Comparison of ENCODE assay signal across 8 cellular contexts in genomic region chr16:76653390-76654026, GRCh38.
DNase-seq lines count a peak whose midpoint lies in the region; TF ChIP-seq lines count a peak whose summit lies in the region.

No MANE protein-coding gene starts in this region.

- H3K27me3 ChIP-seq in GM23248 (replicated peaks; ENCODE audit: insufficient read depth) (no peaks in the 10 kb centered on the region), tibial nerve (no peaks in the 10 kb centered on the region)

- H3K9me3 ChIP-seq in GM23248 (ENCODE audit: low read depth): no peaks in the 10 kb centered on the region
- no peaks in the 10 kb centered on the region for H3K9me3 ChIP-seq in tibial nerve

- no peaks in the 10 kb centered on the region for H3K79me2 ChIP-seq in GM23248 (ENCODE audit: insufficient read depth)

- no peaks in the 10 kb centered on the region for H3K36me3 Mint-ChIP-seq in mesothelial cell of epicardium

- H3K9ac ChIP-seq in GM23248: no peak overlapping the region

- TF ChIP-seq CTCF in tibial nerve (IDR thresholded peaks at IDR 0.05) (peak; percentile 16 to 44 (median 37)), mesothelial cell of epicardium (IDR thresholded peaks at IDR 0.05; ENCODE audit: unreplicated experiment) (no peak)

- no peak overlapping the region for H2AFZ ChIP-seq in GM23248

- no peak overlapping the region for H3K4me2 ChIP-seq in GM23248 (ENCODE audit: unreplicated experiment)

- H3K4me1 Mint-ChIP-seq in mesothelial cell of epicardium: no peaks in the 10 kb centered on the region

- no peak for TF ChIP-seq EP300 in tibial nerve (IDR thresholded peaks at IDR 0.05)

- H3K4me1 ChIP-seq in GM23248 (ENCODE audit: insufficient read depth) (no peaks in the 10 kb centered on the region), tibial nerve (no peaks in the 10 kb centered on the region)

- no peaks in the 10 kb centered on the region for H3K9me2 ChIP-seq in GM23248 (ENCODE audit: insufficient read depth)

- intact Hi-C loops in head of caudate nucleus (cut with DNase I): loop anchor here (10.0 kb wide), 2 partner anchors 379 to 849 kb away; partner anchors contain the start of gene CNTNAP4

- H3K4me3 Mint-ChIP-seq in mesothelial cell of epicardium: no peak overlapping the region

- H4K20me1 ChIP-seq in GM23248 (ENCODE audit: insufficient read depth): no peaks in the 10 kb centered on the region

- no peak overlapping the region for H3K27ac Mint-ChIP-seq in mesothelial cell of epicardium

- H3K36me3 ChIP-seq in GM23248 (ENCODE audit: low read depth) (no peaks in the 10 kb centered on the region), tibial nerve (no peaks in the 10 kb centered on the region)

- DNase-seq in Daoy (ENCODE audit: low read depth) (peak; percentile 34), GM23248 (peak; percentile 48), MV-4-11 (lab: John Stamatoyannopoulos, UW) (peak; percentile 40), SK-MEL-5 (ENCODE audit: low read depth, low spot score) (peak; percentile 82), head of caudate nucleus (peak in 34 of 42 donors; percentile 5 to 79 (median 48)), tibial nerve (ENCODE audit: low spot score in 2 of 2) (no peak), mesothelial cell of epicardium (ENCODE audit: low spot score in 2 of 2, unreplicated experiment in 2 of 2) (no peak)
- DNase-seq in stimulated activated CD4-positive, alpha-beta T cell treated with anti-CD3 and anti-CD28 coated beads, Interleukin-2, amount 100 ng/mL, for 24 hours: no peak

- no peak overlapping the region for H3K4me3 ChIP-seq in GM23248
- H3K4me3 ChIP-seq in tibial nerve: no peak overlapping the region

- no peak for TF ChIP-seq POLR2A in tibial nerve (IDR thresholded peaks at IDR 0.05)

- no peak overlapping the region for H3K27ac ChIP-seq in GM23248
- no peak overlapping the region for H3K27ac ChIP-seq in tibial nerve

- H3K27me3 Mint-ChIP-seq in mesothelial cell of epicardium (ENCODE audit: low read depth): peaks cover 12% of the 10 kb centered on the region

- H3K9me3 Mint-ChIP-seq in mesothelial cell of epicardium: no peaks in the 10 kb centered on the region

- no peaks in the 10 kb centered on the region for H3F3A ChIP-seq in GM23248 (ENCODE audit: insufficient read depth)

- in situ Hi-C loops in GM23248 (cut with MboI) (loop anchor here (25.0 kb wide), 1 partner anchor 866 kb away; no protein-coding TSS in a partner anchor), SK-MEL-5 (cut with HindIII; ENCODE audit: low pct_unique_long_range_greater_than_20kb, low sequenced_read_pairs) (no loop called here)

- 2% methylated on average over 3 of the region's 3 CpGs for WGBS in GM23248 (ENCODE audit: low coverage in 1 of 2, low lambda C conversion rate in 2 of 2, missing lambda C conversion rate in 2 of 2), 2 experiments
- 2% methylated on average over 3 of the region's 3 CpGs for WGBS in tibial nerve, 2 donors

Comparison
In these comparisons a context has a peak if more than half of its experiments do, and no peak if none do; other contexts are left out.
1. DNase-seq: peak in Daoy (single experiment), GM23248 (single experiment), MV-4-11 (single experiment), SK-MEL-5 (single experiment) and head of caudate nucleus (34 of 42); none in tibial nerve (0 of 2), stimulated activated CD4-positive, alpha-beta T cell treated with anti-CD3 and anti-CD28 coated beads, Interleukin-2, amount 100 ng/mL, for 24 hours (0 of 2) and mesothelial cell of epicardium (0 of 2).